Comparison of ENCODE assay signal across 1 cellular context in the genomic region with DNA sequence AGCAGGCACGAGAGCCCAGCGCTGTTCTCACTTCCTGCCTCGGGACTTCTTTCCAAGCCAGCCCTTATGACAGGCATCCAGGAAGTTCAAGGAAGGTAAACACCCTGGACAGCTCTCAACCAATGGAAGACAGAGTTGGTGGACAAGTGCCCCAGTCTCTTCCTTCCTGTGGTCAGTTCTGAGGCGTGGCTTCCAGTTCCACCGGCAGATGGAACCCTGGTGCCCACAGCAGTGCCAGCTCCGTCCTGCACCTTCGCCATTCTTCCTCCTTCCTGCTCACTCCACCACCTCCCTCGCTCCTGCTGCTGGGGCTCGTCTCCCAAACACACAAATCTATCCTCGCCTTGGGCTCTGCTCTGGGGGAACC.
TF ChIP-seq lines count a peak whose summit lies in the region.

No MANE protein-coding gene starts in this region.

TF ChIP-seq in HepG2, 621 proteins besides CTCF, POLR2A, EP300 and RAD21 (continued from another document and continues in another):
- TF ChIP-seq, protein P1, sequence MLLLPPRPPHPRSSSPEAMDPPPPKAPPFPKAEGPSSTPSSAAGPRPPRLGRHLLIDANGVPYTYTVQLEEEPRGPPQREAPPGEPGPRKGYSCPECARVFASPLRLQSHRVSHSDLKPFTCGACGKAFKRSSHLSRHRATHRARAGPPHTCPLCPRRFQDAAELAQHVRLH (CRISPR knock-in tag; IDR thresholded peaks at IDR 0.05; ENCODE audit: borderline replicate concordance, low read depth): no peak
- no peak for TF ChIP-seq BCL6 (CRISPR knock-in tag; IDR thresholded peaks at IDR 0.05)
- TF ChIP-seq IRF2 (CRISPR knock-in tag; IDR thresholded peaks at IDR 0.05): 0 out of 2 replicates have a peak, but pooled peaks have one; percentile 16
- TF ChIP-seq, protein P2, sequence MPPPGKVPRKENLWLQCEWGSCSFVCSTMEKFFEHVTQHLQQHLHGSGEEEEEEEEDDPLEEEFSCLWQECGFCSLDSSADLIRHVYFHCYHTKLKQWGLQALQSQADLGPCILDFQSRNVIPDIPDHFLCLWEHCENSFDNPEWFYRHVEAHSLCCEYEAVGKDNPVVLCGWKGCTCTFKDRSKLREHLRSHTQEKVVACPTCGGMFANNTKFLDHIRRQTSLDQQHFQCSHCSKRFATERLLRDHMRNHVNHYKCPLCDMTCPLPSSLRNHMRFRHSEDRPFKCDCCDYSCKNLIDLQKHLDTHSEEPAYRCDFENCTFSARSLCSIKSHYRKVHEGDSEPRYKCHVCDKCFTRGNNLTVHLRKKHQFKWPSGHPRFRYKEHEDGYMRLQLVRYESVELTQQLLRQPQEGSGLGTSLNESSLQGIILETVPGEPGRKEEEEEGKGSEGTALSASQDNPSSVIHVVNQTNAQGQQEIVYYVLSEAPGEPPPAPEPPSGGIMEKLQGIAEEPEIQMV (CRISPR knock-in tag; IDR thresholded peaks at IDR 0.05; ENCODE audit: low read depth): no peak
- TF ChIP-seq, protein P3, sequence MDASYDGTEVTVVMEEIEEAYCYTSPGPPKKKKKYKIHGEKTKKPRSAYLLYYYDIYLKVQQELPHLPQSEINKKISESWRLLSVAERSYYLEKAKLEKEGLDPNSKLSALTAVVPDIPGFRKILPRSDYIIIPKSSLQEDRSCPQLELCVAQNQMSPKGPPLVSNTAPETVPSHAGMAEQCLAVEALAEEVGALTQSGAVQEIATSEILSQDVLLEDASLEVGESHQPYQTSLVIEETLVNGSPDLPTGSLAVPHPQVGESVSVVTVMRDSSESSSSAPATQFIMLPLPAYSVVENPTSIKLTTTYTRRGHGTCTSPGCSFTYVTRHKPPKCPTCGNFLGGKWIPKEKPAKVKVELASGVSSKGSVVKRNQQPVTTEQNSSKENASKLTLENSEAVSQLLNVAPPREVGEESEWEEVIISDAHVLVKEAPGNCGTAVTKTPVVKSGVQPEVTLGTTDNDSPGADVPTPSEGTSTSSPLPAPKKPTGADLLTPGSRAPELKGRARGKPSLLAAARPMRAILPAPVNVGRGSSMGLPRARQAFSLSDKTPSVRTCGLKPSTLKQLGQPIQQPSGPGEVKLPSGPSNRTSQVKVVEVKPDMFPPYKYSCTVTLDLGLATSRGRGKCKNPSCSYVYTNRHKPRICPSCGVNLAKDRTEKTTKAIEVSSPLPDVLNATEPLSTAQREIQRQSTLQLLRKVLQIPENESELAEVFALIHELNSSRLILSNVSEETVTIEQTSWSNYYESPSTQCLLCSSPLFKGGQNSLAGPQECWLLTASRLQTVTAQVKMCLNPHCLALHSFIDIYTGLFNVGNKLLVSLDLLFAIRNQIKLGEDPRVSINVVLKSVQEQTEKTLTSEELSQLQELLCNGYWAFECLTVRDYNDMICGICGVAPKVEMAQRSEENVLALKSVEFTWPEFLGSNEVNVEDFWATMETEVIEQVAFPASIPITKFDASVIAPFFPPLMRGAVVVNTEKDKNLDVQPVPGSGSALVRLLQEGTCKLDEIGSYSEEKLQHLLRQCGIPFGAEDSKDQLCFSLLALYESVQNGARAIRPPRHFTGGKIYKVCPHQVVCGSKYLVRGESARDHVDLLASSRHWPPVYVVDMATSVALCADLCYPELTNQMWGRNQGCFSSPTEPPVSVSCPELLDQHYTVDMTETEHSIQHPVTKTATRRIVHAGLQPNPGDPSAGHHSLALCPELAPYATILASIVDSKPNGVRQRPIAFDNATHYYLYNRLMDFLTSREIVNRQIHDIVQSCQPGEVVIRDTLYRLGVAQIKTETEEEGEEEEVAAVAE (CRISPR knock-in tag; IDR thresholded peaks at IDR 0.05; ENCODE audit: borderline replicate concordance): peak; percentile 88; the same call in 1 of the 2 replicates
- no peak for TF ChIP-seq MBNL3 (CRISPR knock-in tag; conservative IDR thresholded peaks at IDR 0.05)
- no peak for TF ChIP-seq ZNF850 (CRISPR knock-in tag; conservative IDR thresholded peaks at IDR 0.05)
- TF ChIP-seq, protein P4, sequence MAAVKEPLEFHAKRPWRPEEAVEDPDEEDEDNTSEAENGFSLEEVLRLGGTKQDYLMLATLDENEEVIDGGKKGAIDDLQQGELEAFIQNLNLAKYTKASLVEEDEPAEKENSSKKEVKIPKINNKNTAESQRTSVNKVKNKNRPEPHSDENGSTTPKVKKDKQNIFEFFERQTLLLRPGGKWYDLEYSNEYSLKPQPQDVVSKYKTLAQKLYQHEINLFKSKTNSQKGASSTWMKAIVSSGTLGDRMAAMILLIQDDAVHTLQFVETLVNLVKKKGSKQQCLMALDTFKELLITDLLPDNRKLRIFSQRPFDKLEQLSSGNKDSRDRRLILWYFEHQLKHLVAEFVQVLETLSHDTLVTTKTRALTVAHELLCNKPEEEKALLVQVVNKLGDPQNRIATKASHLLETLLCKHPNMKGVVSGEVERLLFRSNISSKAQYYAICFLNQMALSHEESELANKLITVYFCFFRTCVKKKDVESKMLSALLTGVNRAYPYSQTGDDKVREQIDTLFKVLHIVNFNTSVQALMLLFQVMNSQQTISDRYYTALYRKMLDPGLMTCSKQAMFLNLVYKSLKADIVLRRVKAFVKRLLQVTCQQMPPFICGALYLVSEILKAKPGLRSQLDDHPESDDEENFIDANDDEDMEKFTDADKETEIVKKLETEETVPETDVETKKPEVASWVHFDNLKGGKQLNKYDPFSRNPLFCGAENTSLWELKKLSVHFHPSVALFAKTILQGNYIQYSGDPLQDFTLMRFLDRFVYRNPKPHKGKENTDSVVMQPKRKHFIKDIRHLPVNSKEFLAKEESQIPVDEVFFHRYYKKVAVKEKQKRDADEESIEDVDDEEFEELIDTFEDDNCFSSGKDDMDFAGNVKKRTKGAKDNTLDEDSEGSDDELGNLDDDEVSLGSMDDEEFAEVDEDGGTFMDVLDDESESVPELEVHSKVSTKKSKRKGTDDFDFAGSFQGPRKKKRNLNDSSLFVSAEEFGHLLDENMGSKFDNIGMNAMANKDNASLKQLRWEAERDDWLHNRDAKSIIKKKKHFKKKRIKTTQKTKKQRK (IDR thresholded peaks at IDR 0.05; ENCODE audit: low read length): no peak
- TF ChIP-seq ZNF274 (CRISPR knock-in tag; IDR thresholded peaks at IDR 0.05): no peak
- no peak for TF ChIP-seq ZNF234 (CRISPR knock-in tag; conservative IDR thresholded peaks at IDR 0.05)
- TF ChIP-seq, protein P5, sequence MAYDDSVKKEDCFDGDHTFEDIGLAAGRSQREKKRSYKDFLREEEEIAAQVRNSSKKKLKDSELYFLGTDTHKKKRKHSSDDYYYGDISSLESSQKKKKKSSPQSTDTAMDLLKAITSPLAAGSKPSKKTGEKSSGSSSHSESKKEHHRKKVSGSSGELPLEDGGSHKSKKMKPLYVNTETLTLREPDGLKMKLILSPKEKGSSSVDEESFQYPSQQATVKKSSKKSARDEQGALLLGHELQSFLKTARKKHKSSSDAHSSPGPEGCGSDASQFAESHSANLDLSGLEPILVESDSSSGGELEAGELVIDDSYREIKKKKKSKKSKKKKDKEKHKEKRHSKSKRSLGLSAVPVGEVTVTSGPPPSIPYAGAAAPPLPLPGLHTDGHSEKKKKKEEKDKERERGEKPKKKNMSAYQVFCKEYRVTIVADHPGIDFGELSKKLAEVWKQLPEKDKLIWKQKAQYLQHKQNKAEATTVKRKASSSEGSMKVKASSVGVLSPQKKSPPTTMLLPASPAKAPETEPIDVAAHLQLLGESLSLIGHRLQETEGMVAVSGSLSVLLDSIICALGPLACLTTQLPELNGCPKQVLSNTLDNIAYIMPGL (CRISPR knock-in tag; IDR thresholded peaks at IDR 0.05; ENCODE audit: borderline replicate concordance in 1 of 2, low read depth in 1 of 2): no peak
- no peak for TF ChIP-seq ZNF746 (CRISPR knock-in tag; IDR thresholded peaks at IDR 0.05)
- TF ChIP-seq MYC (CRISPR knock-in tag; IDR thresholded peaks at IDR 0.05; ENCODE audit: borderline replicate concordance): no peak
- TF ChIP-seq ARID2 (CRISPR knock-in tag; IDR thresholded peaks at IDR 0.05; ENCODE audit: borderline replicate concordance): no peak
- no peak for TF ChIP-seq FOXA1 (IDR thresholded peaks at IDR 0.05)
- TF ChIP-seq FOXA1 (CRISPR knock-in tag; IDR thresholded peaks at IDR 0.05): peak; percentile 80
- TF ChIP-seq MED13 (CRISPR knock-in tag; IDR thresholded peaks at IDR 0.05): no peak
- TF ChIP-seq SP2 (CRISPR knock-in tag; IDR thresholded peaks at IDR 0.05): peak; percentile 41
- TF ChIP-seq TRIM24 (CRISPR knock-in tag; IDR thresholded peaks at IDR 0.05): no peak
- TF ChIP-seq ZNF460 (CRISPR knock-in tag; IDR thresholded peaks at IDR 0.05; ENCODE audit: borderline replicate concordance): no peak
- no peak for TF ChIP-seq ZNF292 (CRISPR knock-in tag; IDR thresholded peaks at IDR 0.05; ENCODE audit: borderline replicate concordance, low read depth)
- TF ChIP-seq ELF1 (CRISPR knock-in tag; IDR thresholded peaks at IDR 0.05): peak; percentile 75
- no peak for TF ChIP-seq ZNF839 (CRISPR knock-in tag; IDR thresholded peaks at IDR 0.05; ENCODE audit: borderline replicate concordance)
- no peak for TF ChIP-seq ZNF367 (CRISPR knock-in tag; IDR thresholded peaks at IDR 0.05; ENCODE audit: borderline replicate concordance)
- no peak for TF ChIP-seq SOX6 (IDR thresholded peaks at IDR 0.05)
- no peak for TF ChIP-seq SOX6 (CRISPR knock-in tag; IDR thresholded peaks at IDR 0.05)
- no peak for TF ChIP-seq ZNF674 (CRISPR knock-in tag; IDR thresholded peaks at IDR 0.05; ENCODE audit: low read depth)
- TF ChIP-seq SIN3A (IDR thresholded peaks at IDR 0.05; ENCODE audit: borderline replicate concordance, low read depth, low read length): no peak
- TF ChIP-seq FOXP1 (IDR thresholded peaks at IDR 0.05): no peak
- TF ChIP-seq FOXP1 (CRISPR knock-in tag; IDR thresholded peaks at IDR 0.05): no peak
- TF ChIP-seq HOXA3 (CRISPR knock-in tag; IDR thresholded peaks at IDR 0.05): no peak
- no peak for TF ChIP-seq ZNF577 (CRISPR knock-in tag; IDR thresholded peaks at IDR 0.05; ENCODE audit: borderline replicate concordance, low read depth)
- no peak for TF ChIP-seq HIVEP1 (CRISPR knock-in tag; IDR thresholded peaks at IDR 0.05)
- TF ChIP-seq NR1H2 (CRISPR knock-in tag; IDR thresholded peaks at IDR 0.05; ENCODE audit: borderline replicate concordance, low read depth): no peak
- TF ChIP-seq ZNF160 (CRISPR knock-in tag; IDR thresholded peaks at IDR 0.05): no peak
- TF ChIP-seq, protein P6, sequence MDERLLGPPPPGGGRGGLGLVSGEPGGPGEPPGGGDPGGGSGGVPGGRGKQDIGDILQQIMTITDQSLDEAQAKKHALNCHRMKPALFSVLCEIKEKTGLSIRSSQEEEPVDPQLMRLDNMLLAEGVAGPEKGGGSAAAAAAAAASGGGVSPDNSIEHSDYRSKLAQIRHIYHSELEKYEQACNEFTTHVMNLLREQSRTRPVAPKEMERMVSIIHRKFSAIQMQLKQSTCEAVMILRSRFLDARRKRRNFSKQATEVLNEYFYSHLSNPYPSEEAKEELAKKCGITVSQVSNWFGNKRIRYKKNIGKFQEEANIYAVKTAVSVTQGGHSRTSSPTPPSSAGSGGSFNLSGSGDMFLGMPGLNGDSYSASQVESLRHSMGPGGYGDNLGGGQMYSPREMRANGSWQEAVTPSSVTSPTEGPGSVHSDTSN (CRISPR knock-in tag; IDR thresholded peaks at IDR 0.05): no peak
- no peak for TF ChIP-seq ZBTB3 (CRISPR knock-in tag; IDR thresholded peaks at IDR 0.05; ENCODE audit: borderline replicate concordance, low read depth)
- peak; percentile 40 for TF ChIP-seq GABPA (IDR thresholded peaks at IDR 0.05; ENCODE audit: low read depth, low read length)
- peak; percentile 92 for TF ChIP-seq GABPA (CRISPR knock-in tag; IDR thresholded peaks at IDR 0.05; ENCODE audit: low read depth)
- 0 out of 2 replicates have a peak, but pooled peaks have one; percentile 20 for TF ChIP-seq ZNF441 (CRISPR knock-in tag; IDR thresholded peaks at IDR 0.05; ENCODE audit: borderline replicate concordance)
- TF ChIP-seq ARNT2 (CRISPR knock-in tag; IDR thresholded peaks at IDR 0.05; ENCODE audit: low read depth): no peak
- no peak for TF ChIP-seq ZBTB42 (CRISPR knock-in tag; IDR thresholded peaks at IDR 0.05)
- TF ChIP-seq, protein P7, sequence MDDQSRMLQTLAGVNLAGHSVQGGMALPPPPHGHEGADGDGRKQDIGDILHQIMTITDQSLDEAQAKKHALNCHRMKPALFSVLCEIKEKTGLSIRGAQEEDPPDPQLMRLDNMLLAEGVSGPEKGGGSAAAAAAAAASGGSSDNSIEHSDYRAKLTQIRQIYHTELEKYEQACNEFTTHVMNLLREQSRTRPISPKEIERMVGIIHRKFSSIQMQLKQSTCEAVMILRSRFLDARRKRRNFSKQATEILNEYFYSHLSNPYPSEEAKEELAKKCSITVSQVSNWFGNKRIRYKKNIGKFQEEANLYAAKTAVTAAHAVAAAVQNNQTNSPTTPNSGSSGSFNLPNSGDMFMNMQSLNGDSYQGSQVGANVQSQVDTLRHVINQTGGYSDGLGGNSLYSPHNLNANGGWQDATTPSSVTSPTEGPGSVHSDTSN (CRISPR knock-in tag; IDR thresholded peaks at IDR 0.05; ENCODE audit: borderline replicate concordance): no peak
- peak; percentile 46; the same call in 1 of the 2 replicates for TF ChIP-seq SAP130 (CRISPR knock-in tag; IDR thresholded peaks at IDR 0.05; ENCODE audit: low read depth)
- no peak for TF ChIP-seq TBL1XR1 (IDR thresholded peaks at IDR 0.05; ENCODE audit: borderline replicate concordance, low read length, partially characterized antibody)
- no peak for TF ChIP-seq ZNF614 (CRISPR knock-in tag; IDR thresholded peaks at IDR 0.05; ENCODE audit: borderline replicate concordance)
- TF ChIP-seq, protein P8, sequence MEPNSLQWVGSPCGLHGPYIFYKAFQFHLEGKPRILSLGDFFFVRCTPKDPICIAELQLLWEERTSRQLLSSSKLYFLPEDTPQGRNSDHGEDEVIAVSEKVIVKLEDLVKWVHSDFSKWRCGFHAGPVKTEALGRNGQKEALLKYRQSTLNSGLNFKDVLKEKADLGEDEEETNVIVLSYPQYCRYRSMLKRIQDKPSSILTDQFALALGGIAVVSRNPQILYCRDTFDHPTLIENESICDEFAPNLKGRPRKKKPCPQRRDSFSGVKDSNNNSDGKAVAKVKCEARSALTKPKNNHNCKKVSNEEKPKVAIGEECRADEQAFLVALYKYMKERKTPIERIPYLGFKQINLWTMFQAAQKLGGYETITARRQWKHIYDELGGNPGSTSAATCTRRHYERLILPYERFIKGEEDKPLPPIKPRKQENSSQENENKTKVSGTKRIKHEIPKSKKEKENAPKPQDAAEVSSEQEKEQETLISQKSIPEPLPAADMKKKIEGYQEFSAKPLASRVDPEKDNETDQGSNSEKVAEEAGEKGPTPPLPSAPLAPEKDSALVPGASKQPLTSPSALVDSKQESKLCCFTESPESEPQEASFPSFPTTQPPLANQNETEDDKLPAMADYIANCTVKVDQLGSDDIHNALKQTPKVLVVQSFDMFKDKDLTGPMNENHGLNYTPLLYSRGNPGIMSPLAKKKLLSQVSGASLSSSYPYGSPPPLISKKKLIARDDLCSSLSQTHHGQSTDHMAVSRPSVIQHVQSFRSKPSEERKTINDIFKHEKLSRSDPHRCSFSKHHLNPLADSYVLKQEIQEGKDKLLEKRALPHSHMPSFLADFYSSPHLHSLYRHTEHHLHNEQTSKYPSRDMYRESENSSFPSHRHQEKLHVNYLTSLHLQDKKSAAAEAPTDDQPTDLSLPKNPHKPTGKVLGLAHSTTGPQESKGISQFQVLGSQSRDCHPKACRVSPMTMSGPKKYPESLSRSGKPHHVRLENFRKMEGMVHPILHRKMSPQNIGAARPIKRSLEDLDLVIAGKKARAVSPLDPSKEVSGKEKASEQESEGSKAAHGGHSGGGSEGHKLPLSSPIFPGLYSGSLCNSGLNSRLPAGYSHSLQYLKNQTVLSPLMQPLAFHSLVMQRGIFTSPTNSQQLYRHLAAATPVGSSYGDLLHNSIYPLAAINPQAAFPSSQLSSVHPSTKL (CRISPR knock-in tag; IDR thresholded peaks at IDR 0.05): no peak
- no peak for TF ChIP-seq PRMT3 (CRISPR knock-in tag; IDR thresholded peaks at IDR 0.05; ENCODE audit: borderline replicate concordance, low read depth)
- no peak for TF ChIP-seq ZBTB21 (CRISPR knock-in tag; IDR thresholded peaks at IDR 0.05)
